10 cellular contexts compared by ENCODE assay signal in the genomic region with DNA sequence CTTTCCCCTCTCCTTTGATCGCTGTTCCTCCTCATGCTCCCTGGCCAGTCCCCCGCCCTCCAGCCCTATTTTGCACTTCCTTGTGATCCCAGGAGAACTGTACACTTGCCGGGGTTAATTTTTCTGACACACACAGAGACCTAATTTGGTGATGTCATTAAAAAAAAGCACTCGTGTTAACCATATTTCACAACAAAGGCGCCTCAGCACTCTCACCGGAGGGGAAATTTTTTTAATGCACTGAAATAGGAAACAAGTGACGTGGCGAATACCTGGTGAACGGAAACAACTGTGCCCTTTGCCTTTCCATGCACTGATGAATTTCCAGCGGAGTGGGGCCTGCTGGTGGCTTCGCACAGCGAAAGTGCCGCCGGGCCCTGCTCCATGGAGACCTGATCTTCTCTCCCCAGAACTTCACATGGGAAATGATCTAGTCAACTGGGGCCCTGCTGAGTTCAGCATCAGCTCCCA. TPM values are rescaled to one million over a fixed set of nuclear protein-coding genes. Genes with fewer than 3 reads are reported as not detected.
A peak's percentile ranks its signal among the peaks of the same experiment; 100 is the strongest.
DNase-seq lines count a peak whose midpoint lies in the region; ATAC-seq lines count a peak whose summit lies in the region.
"Had no signal": no experiment of that assay in that cellular context is flagged by ENCODE, and none has a peak within 500 bp of the region (broad histone marks: within the 10 kb centered on the region; RNA-seq: fewer than 3 reads in every experiment).

No MANE protein-coding gene starts in this region.

- H3K4me3 Mint-ChIP-seq in IgD-negative memory B cell = peak overlapping the region; percentile 64 to 90 (median 74)

- ATAC-seq in HG03025 (IDR thresholded peaks at IDR 0.05; ENCODE audit: low FRiP score, unreplicated experiment) = no peak
- ATAC-seq in GM18498 (IDR thresholded peaks at IDR 0.05; ENCODE audit: unreplicated experiment) = no peak

- H3K27me3 Mint-ChIP-seq in IgD-negative memory B cell = no peaks in the 10 kb centered on the region

- peaks cover 41 to 72% (median 43%) of the 10 kb centered on the region in 3 donors for H3K4me1 Mint-ChIP-seq in IgD-negative memory B cell

- peak; percentile 69 for DNase-seq in activated CD8-positive, alpha-beta memory T cell treated with anti-CD3 and anti-CD28 coated beads, Interleukin-2, amount 50 U/mL, for 4 hours
- DNase-seq in left kidney (ENCODE audit: low read depth, low spot score) (peak; percentile 82), NCI-H1694 (lab: John Stamatoyannopoulos, UW) (no peak), HK-2 (ENCODE audit: unreplicated experiment) (no peak)
- DNase-seq in stimulated activated naive CD4-positive, alpha-beta T cell treated with Interleukin-2 at 50 U/mL for 16 hours (lab: John Stamatoyannopoulos, UW) = peak; percentile 69
- DNase-seq: midbrain, NCI-H2081 treated with DMSO at 0.1 percent for 48 hours had no signal

- H3K36me3 Mint-ChIP-seq in IgD-negative memory B cell = no peaks in the 10 kb centered on the region

- H3K27ac Mint-ChIP-seq in IgD-negative memory B cell = peak overlapping the region; percentile 92 to 98 (median 98)

- no peaks in the 10 kb centered on the region for H3K9me3 Mint-ChIP-seq in IgD-negative memory B cell

RNA-seq across cellular contexts. Expression of a gene that starts 53.9 kb away (rescaled TPM):
- 157 TPM for polyA plus RNA-seq in IgD-negative memory B cell

Comparison
In these comparisons a context has a peak if more than half of its experiments do, and no peak if none do; other contexts are left out.
1. DNase-seq: peak in activated CD8-positive, alpha-beta memory T cell treated with anti-CD3 and anti-CD28 coated beads, Interleukin-2, amount 50 U/mL, for 4 hours (single experiment), left kidney (single experiment) and stimulated activated naive CD4-positive, alpha-beta T cell treated with Interleukin-2 at 50 U/mL for 16 hours (single experiment); none in NCI-H1694 (single experiment) and HK-2 (single experiment).